ENCODE assay signal across 1 cellular context in the genomic region with DNA sequence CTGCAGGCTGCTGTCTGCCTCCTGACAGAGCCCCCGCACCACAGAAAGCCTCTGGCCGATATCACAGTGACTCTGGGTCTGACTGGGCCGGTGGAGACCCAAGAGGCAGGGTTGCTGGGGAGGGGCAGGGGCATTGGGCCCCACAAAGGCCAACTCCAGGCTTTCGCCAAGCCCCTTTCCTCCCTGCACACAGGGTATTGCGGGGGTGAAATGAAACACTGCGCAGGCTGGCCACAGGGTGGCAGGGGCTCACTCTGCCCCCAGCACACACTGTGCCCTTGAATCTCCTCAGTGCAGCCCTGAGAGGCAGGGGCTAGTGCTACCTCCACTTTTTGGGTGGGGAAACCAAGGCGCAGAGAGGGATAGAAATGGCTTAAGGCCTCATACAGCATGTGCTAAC.
TF ChIP-seq lines count a peak whose summit lies in the region.

No MANE protein-coding gene starts in this region.

TF ChIP-seq in GM23338, 12 proteins besides CTCF, POLR2A, EP300 and RAD21 (continued from another document):
- TF ChIP-seq, protein P1, sequence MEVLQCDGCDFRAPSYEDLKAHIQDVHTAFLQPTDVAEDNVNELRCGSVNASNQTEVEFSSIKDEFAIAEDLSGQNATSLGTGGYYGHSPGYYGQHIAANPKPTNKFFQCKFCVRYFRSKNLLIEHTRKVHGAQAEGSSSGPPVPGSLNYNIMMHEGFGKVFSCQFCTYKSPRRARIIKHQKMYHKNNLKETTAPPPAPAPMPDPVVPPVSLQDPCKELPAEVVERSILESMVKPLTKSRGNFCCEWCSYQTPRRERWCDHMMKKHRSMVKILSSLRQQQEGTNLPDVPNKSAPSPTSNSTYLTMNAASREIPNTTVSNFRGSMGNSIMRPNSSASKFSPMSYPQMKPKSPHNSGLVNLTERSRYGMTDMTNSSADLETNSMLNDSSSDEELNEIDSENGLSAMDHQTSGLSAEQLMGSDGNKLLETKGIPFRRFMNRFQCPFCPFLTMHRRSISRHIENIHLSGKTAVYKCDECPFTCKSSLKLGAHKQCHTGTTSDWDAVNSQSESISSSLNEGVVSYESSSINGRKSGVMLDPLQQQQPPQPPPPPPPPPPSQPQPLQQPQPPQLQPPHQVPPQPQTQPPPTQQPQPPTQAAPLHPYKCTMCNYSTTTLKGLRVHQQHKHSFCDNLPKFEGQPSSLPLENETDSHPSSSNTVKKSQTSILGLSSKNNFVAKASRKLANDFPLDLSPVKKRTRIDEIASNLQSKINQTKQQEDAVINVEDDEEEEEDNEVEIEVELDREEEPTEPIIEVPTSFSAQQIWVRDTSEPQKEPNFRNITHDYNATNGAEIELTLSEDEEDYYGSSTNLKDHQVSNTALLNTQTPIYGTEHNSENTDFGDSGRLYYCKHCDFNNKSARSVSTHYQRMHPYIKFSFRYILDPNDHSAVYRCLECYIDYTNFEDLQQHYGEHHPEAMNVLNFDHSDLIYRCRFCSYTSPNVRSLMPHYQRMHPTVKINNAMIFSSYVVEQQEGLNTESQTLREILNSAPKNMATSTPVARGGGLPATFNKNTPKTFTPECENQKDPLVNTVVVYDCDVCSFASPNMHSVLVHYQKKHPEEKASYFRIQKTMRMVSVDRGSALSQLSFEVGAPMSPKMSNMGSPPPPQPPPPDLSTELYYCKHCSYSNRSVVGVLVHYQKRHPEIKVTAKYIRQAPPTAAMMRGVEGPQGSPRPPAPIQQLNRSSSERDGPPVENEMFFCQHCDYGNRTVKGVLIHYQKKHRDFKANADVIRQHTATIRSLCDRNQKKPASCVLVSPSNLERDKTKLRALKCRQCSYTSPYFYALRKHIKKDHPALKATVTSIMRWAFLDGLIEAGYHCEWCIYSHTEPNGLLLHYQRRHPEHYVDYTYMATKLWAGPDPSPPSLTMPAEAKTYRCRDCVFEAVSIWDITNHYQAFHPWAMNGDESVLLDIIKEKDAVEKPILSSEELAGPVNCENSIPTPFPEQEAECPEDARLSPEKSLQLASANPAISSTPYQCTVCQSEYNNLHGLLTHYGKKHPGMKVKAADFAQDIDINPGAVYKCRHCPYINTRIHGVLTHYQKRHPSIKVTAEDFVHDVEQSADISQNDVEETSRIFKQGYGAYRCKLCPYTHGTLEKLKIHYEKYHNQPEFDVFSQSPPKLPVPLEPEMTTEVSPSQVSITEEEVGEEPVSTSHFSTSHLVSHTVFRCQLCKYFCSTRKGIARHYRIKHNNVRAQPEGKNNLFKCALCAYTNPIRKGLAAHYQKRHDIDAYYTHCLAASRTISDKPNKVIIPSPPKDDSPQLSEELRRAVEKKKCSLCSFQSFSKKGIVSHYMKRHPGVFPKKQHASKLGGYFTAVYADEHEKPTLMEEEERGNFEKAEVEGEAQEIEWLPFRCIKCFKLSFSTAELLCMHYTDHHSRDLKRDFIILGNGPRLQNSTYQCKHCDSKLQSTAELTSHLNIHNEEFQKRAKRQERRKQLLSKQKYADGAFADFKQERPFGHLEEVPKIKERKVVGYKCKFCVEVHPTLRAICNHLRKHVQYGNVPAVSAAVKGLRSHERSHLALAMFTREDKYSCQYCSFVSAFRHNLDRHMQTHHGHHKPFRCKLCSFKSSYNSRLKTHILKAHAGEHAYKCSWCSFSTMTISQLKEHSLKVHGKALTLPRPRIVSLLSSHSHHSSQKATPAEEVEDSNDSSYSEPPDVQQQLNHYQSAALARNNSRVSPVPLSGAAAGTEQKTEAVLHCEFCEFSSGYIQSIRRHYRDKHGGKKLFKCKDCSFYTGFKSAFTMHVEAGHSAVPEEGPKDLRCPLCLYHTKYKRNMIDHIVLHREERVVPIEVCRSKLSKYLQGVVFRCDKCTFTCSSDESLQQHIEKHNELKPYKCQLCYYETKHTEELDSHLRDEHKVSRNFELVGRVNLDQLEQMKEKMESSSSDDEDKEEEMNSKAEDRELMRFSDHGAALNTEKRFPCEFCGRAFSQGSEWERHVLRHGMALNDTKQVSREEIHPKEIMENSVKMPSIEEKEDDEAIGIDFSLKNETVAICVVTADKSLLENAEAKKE (CRISPR knock-in tag; IDR thresholded peaks at IDR 0.05) = no peak
- TF ChIP-seq EZH2phosphoT487 (IDR thresholded peaks at IDR 0.05; ENCODE audit: unreplicated experiment) (no peak), EZH2 (IDR thresholded peaks at IDR 0.05; ENCODE audit: low read depth, unreplicated experiment) (no peak)
- TF ChIP-seq, protein P2, sequence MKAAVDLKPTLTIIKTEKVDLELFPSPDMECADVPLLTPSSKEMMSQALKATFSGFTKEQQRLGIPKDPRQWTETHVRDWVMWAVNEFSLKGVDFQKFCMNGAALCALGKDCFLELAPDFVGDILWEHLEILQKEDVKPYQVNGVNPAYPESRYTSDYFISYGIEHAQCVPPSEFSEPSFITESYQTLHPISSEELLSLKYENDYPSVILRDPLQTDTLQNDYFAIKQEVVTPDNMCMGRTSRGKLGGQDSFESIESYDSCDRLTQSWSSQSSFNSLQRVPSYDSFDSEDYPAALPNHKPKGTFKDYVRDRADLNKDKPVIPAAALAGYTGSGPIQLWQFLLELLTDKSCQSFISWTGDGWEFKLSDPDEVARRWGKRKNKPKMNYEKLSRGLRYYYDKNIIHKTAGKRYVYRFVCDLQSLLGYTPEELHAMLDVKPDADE (IDR thresholded peaks at IDR 0.05) = no peak
